In genomic region chr4:7831330-7831729, GRCh38 we compare ENCODE assay signal across 8 cellular contexts.
DNase-seq lines count a peak whose midpoint lies in the region; ATAC-seq, FAIRE-seq and TF ChIP-seq lines count a peak whose summit lies in the region.

No MANE protein-coding gene starts in this region.

- no peaks in the 10 kb centered on the region for H3K9me3 ChIP-seq in esophagus muscularis mucosa

- DNase-seq in RPMI7951 (ENCODE audit: low read depth) (peak; percentile 83), esophagus muscularis mucosa (ENCODE audit: extremely low spot score) (no peak), mucosa of gallbladder (ENCODE audit: low spot score) (no peak), RCC 7860 (ENCODE audit: low spot score) (no peak), NCI-H2029 (lab: John Stamatoyannopoulos, UW) (no peak)
- peak; percentile 38 for DNase-seq in stimulated activated CD4-positive, alpha-beta T cell treated with anti-CD3 and anti-CD28 coated beads, Interleukin-4, amount 100 ng/mL, for 1 hour

- intact Hi-C loops in esophagus muscularis mucosa (cut with DNase I): no loop called here

- H3K27me3 ChIP-seq in esophagus muscularis mucosa: no peaks in the 10 kb centered on the region

- TF ChIP-seq POLR2A in esophagus muscularis mucosa (IDR thresholded peaks at IDR 0.05; ENCODE audit: low read depth): no peak

- peak; percentile 86 for ATAC-seq in GM19351 (IDR thresholded peaks at IDR 0.05; ENCODE audit: unreplicated experiment)
- ATAC-seq in GM21786 (IDR thresholded peaks at IDR 0.05; ENCODE audit: unreplicated experiment): no peak

- peaks cover 0 to 22% (median 8%) of the 10 kb centered on the region in 4 donors for H3K36me3 ChIP-seq in esophagus muscularis mucosa

- no peak for FAIRE-seq in RCC 7860 (lab: Jason Lieb, UNC)

- no peak overlapping the region for H3K4me3 ChIP-seq in esophagus muscularis mucosa

- WGBS in esophagus muscularis mucosa: 65% methylated on average over 7 of the region's 7 CpGs

- peak overlapping the region; percentile 22 to 81 (median 77) for H3K27ac ChIP-seq in esophagus muscularis mucosa (replicated peaks in 1 of 4)

- no peak for TF ChIP-seq CTCF in esophagus muscularis mucosa (IDR thresholded peaks at IDR 0.05)

- peaks cover 25 to 44% (median 41%) of the 10 kb centered on the region in 4 donors for H3K4me1 ChIP-seq in esophagus muscularis mucosa

- TF ChIP-seq EP300 in esophagus muscularis mucosa (IDR thresholded peaks at IDR 0.05): no peak

Comparison
In these comparisons a context has a peak if more than half of its experiments do, and no peak if none do; other contexts are left out.
1. DNase-seq: peak in RPMI7951 (single experiment) and stimulated activated CD4-positive, alpha-beta T cell treated with anti-CD3 and anti-CD28 coated beads, Interleukin-4, amount 100 ng/mL, for 1 hour (single experiment); none in esophagus muscularis mucosa (single experiment), mucosa of gallbladder (single experiment), RCC 7860 (single experiment) and NCI-H2029 (single experiment).